ENCODE assay signal across 16 cellular contexts in genomic region chr5:112310746-112311145, GRCh38.
DNase-seq lines count a peak whose midpoint lies in the region; ATAC-seq, FAIRE-seq and TF ChIP-seq lines count a peak whose summit lies in the region.
"Had no signal": no experiment of that assay in that cellular context is flagged by ENCODE, and none has a peak within 500 bp of the region (broad histone marks: within the 10 kb centered on the region; RNA-seq: fewer than 3 reads in every experiment).

No MANE protein-coding gene starts in this region.

- POLR2A ChIA-PET in CD4-positive, alpha-beta T cell (lab: Charles Lee): no interaction called here

- CTCF ChIA-PET in CD4-positive, alpha-beta T cell (lab: Charles Lee): no interaction called here

- no peak for FAIRE-seq in astrocyte (lab: Jason Lieb, UNC)
- FAIRE-seq in urothelium cell line (lab: Jason Lieb, UNC): no peak
- FAIRE-seq: GM12878, GM18507 had no signal

- intact Hi-C loops in CD4-positive, alpha-beta T cell (cut with DNase I, micrococcal nuclease): no loop called here

- H3K36me3 ChIP-seq in MG63 (no peaks in the 10 kb centered on the region; the same call in 1 of the 2 replicates), astrocyte (ENCODE audit: insufficient read depth, low read length) (no peaks in the 10 kb centered on the region)
- H3K36me3 ChIP-seq: BLaER1 treated with 17β-estradiol and CSF1 and Interleukin-3, amounts not matched to agents 10 nM and 100 nM had no signal

- H3K4me3 Mint-ChIP-seq in astrocyte (ENCODE audit: unreplicated experiment): no peak overlapping the region
- no peak overlapping the region for H3K4me3 Mint-ChIP-seq in CD4-positive, alpha-beta T cell
- H3K4me3 Mint-ChIP-seq: CD4-positive, CD25-positive, alpha-beta regulatory T cell; IgD-negative memory B cell had no signal

- H3K27me3 ChIP-seq in MG63 (no peaks in the 10 kb centered on the region), astrocyte (ENCODE audit: insufficient read depth, low read length) (no peaks in the 10 kb centered on the region)
- peaks cover 5% of the 10 kb centered on the region for H3K27me3 ChIP-seq in CD4-positive, alpha-beta T cell (ENCODE audit: control insufficient read depth, insufficient read depth, low read length)
- H3K27me3 ChIP-seq: BLaER1 treated with 17β-estradiol and CSF1 and Interleukin-3, amounts not matched to agents 10 nM and 100 nM had no signal

- ATAC-seq in CD4-positive, alpha-beta T cell (ENCODE audit: poor library complexity): no peak
- ATAC-seq: GM12878, HCT116 had no signal

- H3K4me1 Mint-ChIP-seq in astrocyte (ENCODE audit: low read depth, unreplicated experiment): peaks cover 7% of the 10 kb centered on the region
- H3K4me1 Mint-ChIP-seq in CD4-positive, alpha-beta T cell (ENCODE audit: low read depth): no peaks in the 10 kb centered on the region
- H3K4me1 Mint-ChIP-seq: CD4-positive, CD25-positive, alpha-beta regulatory T cell had no signal

- H3K9ac ChIP-seq in astrocyte (ENCODE audit: low read length): no peak overlapping the region
- H3K9ac ChIP-seq: BLaER1 treated with 17β-estradiol and CSF1 and Interleukin-3, amounts not matched to agents 10 nM and 100 nM had no signal

- H3K27me3 Mint-ChIP-seq in astrocyte (ENCODE audit: low read depth, unreplicated experiment): no peaks in the 10 kb centered on the region
- peaks cover 24% of the 10 kb centered on the region for H3K27me3 Mint-ChIP-seq in CD4-positive, alpha-beta T cell

- H3K4me3 ChIP-seq in MG63 (no peak overlapping the region), astrocyte (ENCODE audit: insufficient read depth, low read depth, low read length) (no peak overlapping the region)
- H3K4me3 ChIP-seq: BLaER1 treated with 17β-estradiol and CSF1 and Interleukin-3, amounts not matched to agents 10 nM and 100 nM; GM12878 had no signal

- H3K4me1 ChIP-seq in astrocyte (ENCODE audit: insufficient read depth, low read length): no peaks in the 10 kb centered on the region

- DNase-seq in MG63 (peak; percentile 8), astrocyte (ENCODE audit: low read depth) (no peak), kidney tubule cell (ENCODE audit: low spot score) (peak; percentile 81), stromal cell of bone marrow (ENCODE audit: low read depth) (peak; percentile 29), urothelium cell line (ENCODE audit: low spot score) (no peak), DMS 273 treated with DMSO at 0.1 percent for 48 hours (lab: John Stamatoyannopoulos, UW) (no peak)
- DNase-seq in CD4-positive, alpha-beta T cell: no peak
- DNase-seq: 8988T; Calu3; CD4-positive, CD25-positive, alpha-beta regulatory T cell; DMS79 had no signal

- H3K4me2 ChIP-seq in astrocyte (ENCODE audit: low read length): no peak overlapping the region
- H3K4me2 ChIP-seq: BLaER1 treated with 17β-estradiol and CSF1 and Interleukin-3, amounts not matched to agents 10 nM and 100 nM had no signal

- H3K27ac Mint-ChIP-seq in astrocyte (ENCODE audit: unreplicated experiment): peak overlapping the region; percentile 31
- no peak overlapping the region for H3K27ac Mint-ChIP-seq in CD4-positive, alpha-beta T cell
- H3K27ac Mint-ChIP-seq: CD4-positive, CD25-positive, alpha-beta regulatory T cell; IgD-negative memory B cell had no signal

- H3K79me2 ChIP-seq in astrocyte (ENCODE audit: insufficient read depth, low read length): no peaks in the 10 kb centered on the region

- no peaks in the 10 kb centered on the region for H4K20me1 ChIP-seq in astrocyte (ENCODE audit: insufficient read depth, low read length)
- H4K20me1 ChIP-seq: BLaER1 treated with 17β-estradiol and CSF1 and Interleukin-3, amounts not matched to agents 10 nM and 100 nM had no signal

- H3K36me3 Mint-ChIP-seq in astrocyte (ENCODE audit: low read depth, unreplicated experiment): no peaks in the 10 kb centered on the region
- no peaks in the 10 kb centered on the region for H3K36me3 Mint-ChIP-seq in CD4-positive, alpha-beta T cell (ENCODE audit: low read depth)
- H3K36me3 Mint-ChIP-seq: CD4-positive, CD25-positive, alpha-beta regulatory T cell had no signal

- no peak for TF ChIP-seq CTCF in astrocyte (IDR thresholded peaks at IDR 0.05; ENCODE audit: insufficient read depth, low read depth, low read length)
- TF ChIP-seq CTCF in CD4-positive, alpha-beta T cell (IDR thresholded peaks at IDR 0.05): no peak

- H2AFZ ChIP-seq in astrocyte (ENCODE audit: low read depth, low read length): no peak overlapping the region

- no peaks in the 10 kb centered on the region for H3K9me3 Mint-ChIP-seq in astrocyte (ENCODE audit: unreplicated experiment)
- H3K9me3 Mint-ChIP-seq in CD4-positive, alpha-beta T cell: no peaks in the 10 kb centered on the region
- H3K9me3 Mint-ChIP-seq: IgD-negative memory B cell had no signal

- no peaks in the 10 kb centered on the region for H3K9me3 ChIP-seq in MG63
- no peaks in the 10 kb centered on the region for H3K9me3 ChIP-seq in astrocyte (ENCODE audit: insufficient read depth, low read depth, low read length)
- no peaks in the 10 kb centered on the region for H3K9me3 ChIP-seq in CD4-positive, alpha-beta T cell (ENCODE audit: control insufficient read depth, low read length)

- H3K27ac ChIP-seq in astrocyte (ENCODE audit: low read depth, low read length): no peak overlapping the region
- no peak overlapping the region for H3K27ac ChIP-seq in CD4-positive, alpha-beta T cell (ENCODE audit: low read depth, low read length)
- H3K27ac ChIP-seq: BLaER1 treated with 17β-estradiol and CSF1 and Interleukin-3, amounts not matched to agents 10 nM and 100 nM had no signal

Comparison
In these comparisons a context has a peak if more than half of its experiments do, and no peak if none do; other contexts are left out.
1. DNase-seq: peak in MG63 (single experiment), kidney tubule cell (single experiment) and stromal cell of bone marrow (single experiment); none in astrocyte (single experiment), CD4-positive, alpha-beta T cell (0 of 10), urothelium cell line (single experiment) and DMS 273 treated with DMSO at 0.1 percent for 48 hours (single experiment).